9 cellular contexts compared by ENCODE assay signal in the genomic region with DNA sequence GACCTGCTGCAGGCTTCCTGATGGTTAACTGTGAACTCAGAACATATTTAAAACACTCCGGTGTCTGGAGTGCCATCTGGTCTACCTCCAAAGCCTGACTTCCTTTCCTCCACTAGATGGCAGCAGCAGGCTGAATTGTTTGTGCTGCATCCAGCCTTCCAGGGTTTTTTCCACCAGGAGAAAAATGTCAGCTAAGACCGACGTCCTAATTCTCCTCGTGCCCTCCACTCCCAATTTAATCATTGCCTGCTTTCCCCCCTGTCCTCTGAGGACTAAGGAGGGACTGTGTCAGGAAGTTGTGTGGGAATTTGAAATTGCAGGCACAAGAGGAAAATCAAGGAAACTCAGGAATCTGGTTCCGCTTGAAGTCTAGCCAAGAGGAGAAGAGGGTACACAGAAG.
DNase-seq lines count a peak whose midpoint lies in the region; ATAC-seq, FAIRE-seq and TF ChIP-seq lines count a peak whose summit lies in the region.
"Had no signal": no experiment of that assay in that cellular context is flagged by ENCODE, and none has a peak within 500 bp of the region (broad histone marks: within the 10 kb centered on the region; RNA-seq: fewer than 3 reads in every experiment).

No MANE protein-coding gene starts in this region.

- CTCF ChIA-PET in K562 (lab: Yijun Ruan, JAX; ENCODE audit: low intra/inter-chr PET ratio): interaction anchor here (0.6 to 3.1 kb wide), 2 partner anchors 39 to 124 kb away, joined by 4 to 38 read pairs; no protein-coding TSS in a partner anchor

- no peak overlapping the region for H3K4me2 ChIP-seq in K562 (ENCODE audit: insufficient read depth, low read length)
- H3K4me2 ChIP-seq: BLaER1 treated with 17β-estradiol and CSF1 and Interleukin-3, amounts not matched to agents 10 nM and 100 nM had no signal

- H3K27ac ChIP-seq in K562 (ENCODE audit: extremely low read depth, low read depth, low read length) (no peak overlapping the region), skeletal muscle tissue (ENCODE audit: low read depth, low read length) (no peak overlapping the region)
- H3K27ac ChIP-seq: BLaER1 treated with 17β-estradiol and CSF1 and Interleukin-3, amounts not matched to agents 10 nM and 100 nM had no signal

- no peaks in the 10 kb centered on the region for H3K79me2 ChIP-seq in K562 (ENCODE audit: control insufficient read depth, insufficient read depth, low read length)

- no peaks in the 10 kb centered on the region for H3K4me1 Mint-ChIP-seq in T-helper 17 cell

- peak; percentile 92 for FAIRE-seq in K562 (lab: Jason Lieb, UNC)

- H2AFZ ChIP-seq in K562 (ENCODE audit: low read depth, low read length): peak overlapping the region; percentile 47; the same call in 1 of the 2 replicates

- no peak for TF ChIP-seq EP300 in K562 (IDR thresholded peaks at IDR 0.05; ENCODE audit: low read length)

- TF ChIP-seq POLR2A in K562 (conservative IDR thresholded peaks at IDR 0.05): no peak

- H3K4me3 ChIP-seq in K562 (no peak overlapping the region), skeletal muscle tissue (ENCODE audit: low read length in 3 of 3) (peak overlapping the region in 2 of 3 donors; percentile 4 to 36)
- H3K4me3 ChIP-seq: BLaER1 treated with 17β-estradiol and CSF1 and Interleukin-3, amounts not matched to agents 10 nM and 100 nM had no signal

- H4K20me1 ChIP-seq in K562 (replicated peaks; ENCODE audit: control insufficient read depth, insufficient read depth, low read length): no peaks in the 10 kb centered on the region

- no peak overlapping the region for H3K9ac ChIP-seq in K562 (ENCODE audit: insufficient read depth in 1 of 2, low read depth in 2 of 2, low read length in 2 of 2)
- no peak overlapping the region for H3K9ac ChIP-seq in skeletal muscle tissue (ENCODE audit: low read depth in 1 of 3, low read length in 3 of 3)
- H3K9ac ChIP-seq: BLaER1 treated with 17β-estradiol and CSF1 and Interleukin-3, amounts not matched to agents 10 nM and 100 nM had no signal

- H3K36me3 ChIP-seq in K562 (ENCODE audit: control insufficient read depth, insufficient read depth, low read length) (no peaks in the 10 kb centered on the region), skeletal muscle tissue (ENCODE audit: control insufficient read depth in 3 of 3, insufficient read depth in 3 of 3, low read length in 3 of 3) (no peaks in the 10 kb centered on the region)
- H3K36me3 ChIP-seq: BLaER1 treated with 17β-estradiol and CSF1 and Interleukin-3, amounts not matched to agents 10 nM and 100 nM had no signal

- BruUV-seq in K562 (replicated peaks; lab: Mats Ljungman, UMichigan): no TSS peak

- WGBS in K562 (ENCODE audit: insufficient coverage, low coverage, missing lambda C conversion rate): 24% methylated on average over 5 of the region's 5 CpGs

- peak; percentile 49 for ATAC-seq in T-helper 17 cell
- peak; percentile 83 for ATAC-seq in K562
- ATAC-seq in HG03439 (IDR thresholded peaks at IDR 0.05; ENCODE audit: unreplicated experiment): no peak

- TF ChIP-seq CTCF in K562 (IDR thresholded peaks at IDR 0.05 in 2 of 3, conservative IDR thresholded peaks at IDR 0.05 in 1 of 3; ENCODE audit: insufficient read depth in 2 of 3, low read depth in 1 of 3, low read length in 3 of 3): peak; percentile 76 to 80 (median 77)

- in situ Hi-C loops in K562 (cut with MboI): no loop called here

- DNase-seq in NCI-H1417 (lab: John Stamatoyannopoulos, UW): peak; percentile 59 to 89 (median 79)
- DNase-seq in NCI-H1417 treated with DMSO at 0.1 percent for 48 hours (lab: John Stamatoyannopoulos, UW): no peak
- DNase-seq in NCI-H128 (lab: John Stamatoyannopoulos, UW; ENCODE audit: unreplicated experiment): peak; percentile 79
- DNase-seq in T-helper 17 cell: peak in 1 of 3 donors; percentile 44
- peak; percentile 55 to 77 (median 67) for DNase-seq in K562 (ENCODE audit: extremely low read depth in 1 of 4, low spot score in 3 of 4)
- DNase-seq in iPS DF 4.7 (ENCODE audit: extremely low read depth, low spot score): peak; percentile 78

- H3K36me3 Mint-ChIP-seq in T-helper 17 cell (ENCODE audit: low read depth): peaks cover 2% of the 10 kb centered on the region

- intact Hi-C loops in K562 (cut with micrococcal nuclease): loop anchor here (1.0 to 5.0 kb wide), 2 partner anchors 123 to 337 kb away; no protein-coding TSS in a partner anchor

- POLR2A ChIA-PET in K562 (lab: Yijun Ruan, JAX): interaction anchor here (1.1 kb wide), 1 partner anchor 11 kb away, joined by 3 read pairs; no protein-coding TSS in a partner anchor

- H3K27me3 ChIP-seq in K562 (ENCODE audit: control insufficient read depth in 2 of 2, insufficient read depth in 2 of 2, low read length in 2 of 2): peaks cover 0 to 4% of the 10 kb centered on the region in 2 experiments; a peak in 1 of 5 replicates
- no peaks in the 10 kb centered on the region for H3K27me3 ChIP-seq in skeletal muscle tissue (ENCODE audit: control insufficient read depth in 3 of 3, insufficient read depth in 3 of 3, low read length in 3 of 3)
- H3K27me3 ChIP-seq: BLaER1 treated with 17β-estradiol and CSF1 and Interleukin-3, amounts not matched to agents 10 nM and 100 nM had no signal

- H3K9me3 ChIP-seq in T-helper 17 cell (ENCODE audit: control insufficient read depth, low read length, poor library complexity, severe bottlenecking) (no peaks in the 10 kb centered on the region), K562 (replicated peaks; ENCODE audit: control insufficient read depth, insufficient read depth, low read depth, low read length) (no peaks in the 10 kb centered on the region), skeletal muscle tissue (ENCODE audit: control insufficient read depth in 3 of 3, low read length in 3 of 3) (no peaks in the 10 kb centered on the region)
- H3K9me3 ChIP-seq: BLaER1 treated with 17β-estradiol and CSF1 and Interleukin-3, amounts not matched to agents 10 nM and 100 nM had no signal

- H3K27me3 Mint-ChIP-seq in T-helper 17 cell: peaks cover 36% of the 10 kb centered on the region

- TF ChIP-seq RAD21 in K562 (CRISPR knock-in tag; conservative IDR thresholded peaks at IDR 0.05 in 1 of 2, IDR thresholded peaks at IDR 0.05 in 1 of 2): peak; percentile 88 to 94

- H3K4me1 ChIP-seq in K562 (replicated peaks in 1 of 2; ENCODE audit: control insufficient read depth in 2 of 2, insufficient read depth in 2 of 2, low read length in 2 of 2) (peaks cover 0 to 5% of the 10 kb centered on the region in 2 experiments; a peak in 3 of 5 replicates), skeletal muscle tissue (ENCODE audit: control insufficient read depth in 3 of 3, insufficient read depth in 3 of 3, low read length in 3 of 3) (peaks cover 14 to 26% (median 20%) of the 10 kb centered on the region in 3 donors)
- H3K4me1 ChIP-seq: BLaER1 treated with 17β-estradiol and CSF1 and Interleukin-3, amounts not matched to agents 10 nM and 100 nM had no signal

- H3K9me1 ChIP-seq in K562 (ENCODE audit: control insufficient read depth, insufficient read depth, low read length): no peaks in the 10 kb centered on the region

- no peak overlapping the region for H3K4me3 Mint-ChIP-seq in T-helper 17 cell

- no peak overlapping the region for H3K27ac Mint-ChIP-seq in T-helper 17 cell

TF ChIP-seq in K562, 482 proteins besides CTCF, POLR2A, EP300 and RAD21 (continues in another document):
- TF ChIP-seq ZNF696 (CRISPR knock-in tag; conservative IDR thresholded peaks at IDR 0.05): no peak
- TF ChIP-seq, protein P1, sequence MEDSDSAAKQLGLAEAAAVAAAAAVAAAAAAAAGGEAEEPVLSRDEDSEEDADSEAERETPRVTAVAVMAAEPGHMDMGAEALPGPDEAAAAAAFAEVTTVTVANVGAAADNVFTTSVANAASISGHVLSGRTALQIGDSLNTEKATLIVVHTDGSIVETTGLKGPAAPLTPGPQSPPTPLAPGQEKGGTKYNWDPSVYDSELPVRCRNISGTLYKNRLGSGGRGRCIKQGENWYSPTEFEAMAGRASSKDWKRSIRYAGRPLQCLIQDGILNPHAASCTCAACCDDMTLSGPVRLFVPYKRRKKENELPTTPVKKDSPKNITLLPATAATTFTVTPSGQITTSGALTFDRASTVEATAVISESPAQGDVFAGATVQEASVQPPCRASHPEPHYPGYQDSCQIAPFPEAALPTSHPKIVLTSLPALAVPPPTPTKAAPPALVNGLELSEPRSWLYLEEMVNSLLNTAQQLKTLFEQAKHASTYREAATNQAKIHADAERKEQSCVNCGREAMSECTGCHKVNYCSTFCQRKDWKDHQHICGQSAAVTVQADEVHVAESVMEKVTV (CRISPR knock-in tag; IDR thresholded peaks at IDR 0.05): peak; percentile 74
- peak; percentile 73 for TF ChIP-seq SMC3 (conservative IDR thresholded peaks at IDR 0.05; ENCODE audit: insufficient read depth, low read depth, low read length)
- TF ChIP-seq, protein P2, sequence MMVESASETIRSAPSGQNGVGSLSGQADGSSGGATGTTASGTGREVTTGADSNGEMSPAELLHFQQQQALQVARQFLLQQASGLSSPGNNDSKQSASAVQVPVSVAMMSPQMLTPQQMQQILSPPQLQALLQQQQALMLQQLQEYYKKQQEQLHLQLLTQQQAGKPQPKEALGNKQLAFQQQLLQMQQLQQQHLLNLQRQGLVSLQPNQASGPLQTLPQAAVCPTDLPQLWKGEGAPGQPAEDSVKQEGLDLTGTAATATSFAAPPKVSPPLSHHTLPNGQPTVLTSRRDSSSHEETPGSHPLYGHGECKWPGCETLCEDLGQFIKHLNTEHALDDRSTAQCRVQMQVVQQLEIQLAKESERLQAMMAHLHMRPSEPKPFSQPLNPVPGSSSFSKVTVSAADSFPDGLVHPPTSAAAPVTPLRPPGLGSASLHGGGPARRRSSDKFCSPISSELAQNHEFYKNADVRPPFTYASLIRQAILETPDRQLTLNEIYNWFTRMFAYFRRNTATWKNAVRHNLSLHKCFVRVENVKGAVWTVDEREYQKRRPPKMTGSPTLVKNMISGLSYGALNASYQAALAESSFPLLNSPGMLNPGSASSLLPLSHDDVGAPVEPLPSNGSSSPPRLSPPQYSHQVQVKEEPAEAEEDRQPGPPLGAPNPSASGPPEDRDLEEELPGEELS (CRISPR knock-in tag; IDR thresholded peaks at IDR 0.05; ENCODE audit: borderline replicate concordance): no peak
- peak; percentile 71 for TF ChIP-seq ARID2 (IDR thresholded peaks at IDR 0.05)
- TF ChIP-seq SREBF2 (CRISPR knock-in tag; IDR thresholded peaks at IDR 0.05): no peak
- peak; percentile 68; the same call in 1 of the 2 replicates for TF ChIP-seq STAG1 (CRISPR knock-in tag; IDR thresholded peaks at IDR 0.05; ENCODE audit: borderline replicate concordance)
- TF ChIP-seq CC2D1A (IDR thresholded peaks at IDR 0.05): peak; percentile 76
- TF ChIP-seq MYBL2 (IDR thresholded peaks at IDR 0.05; ENCODE audit: low read depth): no peak
- no peak for TF ChIP-seq MYBL2 (CRISPR knock-in tag; IDR thresholded peaks at IDR 0.05; ENCODE audit: borderline replicate concordance)
- TF ChIP-seq HDGF (IDR thresholded peaks at IDR 0.05): no peak
- no peak for TF ChIP-seq RBBP5 (IDR thresholded peaks at IDR 0.05; ENCODE audit: borderline replicate concordance, insufficient read depth, low read length, poor library complexity, severe bottlenecking)
- no peak for TF ChIP-seq THRAP3 (IDR thresholded peaks at IDR 0.05; ENCODE audit: borderline replicate concordance)
